Comparison of ENCODE assay signal across 22 cellular contexts in the genomic region with DNA sequence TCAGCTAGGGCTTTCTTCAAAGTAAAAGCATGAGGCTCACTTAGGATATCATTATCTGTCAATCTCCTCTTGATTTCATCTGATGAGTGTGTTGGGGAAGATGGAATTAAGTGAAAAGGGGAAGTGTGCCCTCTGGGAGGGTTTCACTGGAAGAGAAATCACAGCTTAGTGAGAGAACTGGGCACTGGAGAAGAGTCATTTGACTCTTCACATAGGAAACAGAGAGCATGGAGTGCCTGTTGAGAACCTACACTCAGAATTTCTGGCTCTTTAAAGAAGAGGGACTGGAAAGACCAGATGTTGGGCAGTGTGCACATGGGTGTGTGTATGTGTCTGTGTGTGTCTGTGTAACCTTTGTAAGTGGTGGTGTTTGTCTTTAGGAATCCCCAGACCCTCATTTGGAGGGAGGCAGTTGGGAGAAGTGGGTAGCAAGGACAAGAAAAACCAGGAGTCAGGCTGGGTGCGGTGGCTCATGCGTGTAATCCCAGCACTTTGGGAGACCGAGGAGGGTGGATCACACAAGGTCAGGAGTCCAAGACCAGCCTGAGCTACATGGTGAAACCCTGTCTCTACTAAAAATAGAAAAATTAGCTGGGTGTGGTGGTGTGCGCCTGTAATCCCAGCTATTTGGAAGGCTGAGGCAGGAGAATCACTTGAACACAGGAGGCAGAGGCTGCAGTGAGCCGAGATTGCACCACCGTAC. TPM values are rescaled to one million over a fixed set of nuclear protein-coding genes. Genes with fewer than 3 reads are reported as not detected.
DNase-seq lines count a peak whose midpoint lies in the region; ATAC-seq, FAIRE-seq and TF ChIP-seq lines count a peak whose summit lies in the region.
"Had no signal": no experiment of that assay in that cellular context is flagged by ENCODE, and none has a peak within 500 bp of the region (broad histone marks: within the 10 kb centered on the region; RNA-seq: fewer than 3 reads in every experiment).

No MANE protein-coding gene starts in this region.

- no TSS peak for BruUV-seq in GM12878 (replicated peaks; lab: Mats Ljungman, UMichigan)

- H3K9me3 ChIP-seq in A549 (no peaks in the 10 kb centered on the region), GM12878 (replicated peaks; ENCODE audit: control insufficient read depth, insufficient read depth, low read length) (no peaks in the 10 kb centered on the region), osteoblast (ENCODE audit: low read depth, low read length) (no peaks in the 10 kb centered on the region)
- H3K9me3 ChIP-seq: Peyer's patch, sigmoid colon, vagina had no signal

- H3K4me1 ChIP-seq in A549 (peaks cover 6% of the 10 kb centered on the region; the same call in 2 of the 3 replicates), GM12878 (ENCODE audit: control insufficient read depth, insufficient read depth, low read length) (no peaks in the 10 kb centered on the region), osteoblast (ENCODE audit: insufficient read depth, low read length) (no peaks in the 10 kb centered on the region)
- H3K4me1 ChIP-seq: sigmoid colon had no signal

- SMC1A ChIA-PET in GM12878 (lab: Charles Lee; ENCODE audit: uncharacterized antibody, unreplicated experiment), result no interaction called here

- TF ChIP-seq EP300 in A549 (IDR thresholded peaks at IDR 0.05) (no peak), GM12878 (IDR thresholded peaks at IDR 0.05; ENCODE audit: borderline replicate concordance in 1 of 2, control insufficient read depth in 1 of 2, low read depth in 2 of 2, low read length in 2 of 2) (no peak)

- H3K27me3 ChIP-seq in GM12878 (replicated peaks in 1 of 2; ENCODE audit: control insufficient read depth in 2 of 2, insufficient read depth in 2 of 2, low read length in 1 of 2) (peaks cover 0 to 3% of the 10 kb centered on the region in 2 experiments; a peak in 1 of 4 replicates), osteoblast (ENCODE audit: insufficient read depth, low read length) (no peaks in the 10 kb centered on the region)
- H3K27me3 ChIP-seq: Peyer's patch, sigmoid colon, vagina had no signal

- POLR2A ChIA-PET in A549 (lab: Yijun Ruan, JAX) (no interaction called here), GM12878 (lab: Charles Lee) (no interaction called here)

- DNase-seq in A549 (ENCODE audit: low read depth in 1 of 2, low spot score in 1 of 2), result no peak
- no peak for DNase-seq in CD14-positive monocyte (ENCODE audit: low spot score)
- DNase-seq in GM12878 (ENCODE audit: low read depth, low spot score), result no peak
- DNase-seq in nephron progenitor cell, result no peak
- no peak for DNase-seq in osteoblast (ENCODE audit: insufficient read length, low spot score, missing footprints)
- no peak for DNase-seq in activated CD4-positive, CD25-positive, alpha-beta regulatory T cell treated with anti-CD3 and anti-CD28 coated beads, Interleukin-2, amount 50 U/mL, for 72 hours
- DNase-seq: activated naive CD4-positive, alpha-beta T cell treated with anti-CD3 and anti-CD28 coated beads for 36 hours; GDM1; Kasumi-1; NCI-H1417 treated with DMSO at 0.1 percent for 48 hours; NCI-H2171; NCI-H748 treated with DMSO at 0.1 percent for 48 hours; sigmoid colon; stimulated activated CD4-positive, alpha-beta T cell treated with anti-CD3 and anti-CD28 coated beads, Interleukin-1b, Interleukin-23, amount 100 ng/mL, for 48 hours; T-helper 9 cell had no signal

- H3K4me2 ChIP-seq in A549 (0 out of 3 replicates have a peak overlapping the region, but pooled peaks have one; percentile 14), GM12878 (ENCODE audit: control insufficient read depth, insufficient read depth) (no peak overlapping the region), osteoblast (ENCODE audit: insufficient read depth, low read length) (no peak overlapping the region)

- ATAC-seq in A549 (no peak; a peak in 1 of 6 replicates), GM12878 (no peak), GM21825 (IDR thresholded peaks at IDR 0.05; ENCODE audit: unreplicated experiment) (no peak)

- no peak for TF ChIP-seq RAD21 in A549 (conservative IDR thresholded peaks at IDR 0.05 in 1 of 2, IDR thresholded peaks at IDR 0.05 in 1 of 2)
- no peak for TF ChIP-seq RAD21 in GM12878 (IDR thresholded peaks at IDR 0.05; ENCODE audit: insufficient read depth, low read depth, low read length)

- H3K4me1 Mint-ChIP-seq in CD14-positive monocyte (peaks cover 27% of the 10 kb centered on the region), nephron progenitor cell (peaks cover 11% of the 10 kb centered on the region)

- TF ChIP-seq CTCF in A549 (IDR thresholded peaks at IDR 0.05), result no peak
- TF ChIP-seq CTCF in CD14-positive monocyte (IDR thresholded peaks at IDR 0.05), result no peak
- TF ChIP-seq CTCF in GM12878 (IDR thresholded peaks at IDR 0.05 in 2 of 3, conservative IDR thresholded peaks at IDR 0.05 in 1 of 3; ENCODE audit: control insufficient read depth in 2 of 3, extremely low read depth in 1 of 3, insufficient read depth in 1 of 3, low read depth in 3 of 3, low read length in 3 of 3), result no peak
- no peak for TF ChIP-seq CTCF in nephron progenitor cell (IDR thresholded peaks at IDR 0.05)
- no peak for TF ChIP-seq CTCF in osteoblast (IDR thresholded peaks at IDR 0.05; ENCODE audit: extremely low read depth, low read depth, low read length)

- H3K79me2 ChIP-seq in GM12878 (ENCODE audit: control insufficient read depth, insufficient read depth, low read length), result no peaks in the 10 kb centered on the region
- peaks cover 96% of the 10 kb centered on the region for H3K79me2 ChIP-seq in osteoblast (ENCODE audit: insufficient read depth, low read length)

- H2AFZ ChIP-seq in GM12878 (ENCODE audit: control insufficient read depth, low read depth, low read length) (no peak overlapping the region), osteoblast (ENCODE audit: low read length) (no peak overlapping the region)

- RAD21 ChIA-PET in GM12878 (lab: Charles Lee; ENCODE audit: unreplicated experiment), result interaction anchor here (0.8 kb wide), 1 partner anchor 228 kb away, joined by 4 read pairs; no protein-coding TSS in a partner anchor

- TF ChIP-seq POLR2A in A549 (IDR thresholded peaks at IDR 0.05; ENCODE audit: low read length) (no peak), GM12878 (IDR thresholded peaks at IDR 0.05; ENCODE audit: low read depth, low read length) (no peak)

- 74% methylated on average over 6 of the region's 6 CpGs for WGBS in A549 (ENCODE audit: missing lambda C conversion rate)
- 51% methylated on average over 6 of the region's 6 CpGs for WGBS in GM12878 (ENCODE audit: insufficient coverage, insufficient replicate concordance, low lambda C conversion rate, missing lambda C conversion rate)

- peak overlapping the region; percentile 18 to 84 for H3K4me3 Mint-ChIP-seq in CD14-positive monocyte
- H3K4me3 Mint-ChIP-seq in nephron progenitor cell, result no peak overlapping the region
- H3K4me3 Mint-ChIP-seq: activated naive CD4-positive, alpha-beta T cell treated with anti-CD3 and anti-CD28 coated beads for 36 hours had no signal

- H3K4me3 ChIP-seq in A549, result no peak overlapping the region
- no peak overlapping the region for H3K4me3 ChIP-seq in GM12878
- H3K4me3 ChIP-seq in osteoblast (ENCODE audit: insufficient read depth, low read length), result no peak overlapping the region
- H3K4me3 ChIP-seq: Peyer's patch, sigmoid colon, vagina had no signal

- H3K36me3 ChIP-seq in GM12878 (ENCODE audit: control insufficient read depth in 2 of 2, insufficient read depth in 2 of 2, low read length in 1 of 2) (no peaks in the 10 kb centered on the region), osteoblast (ENCODE audit: insufficient read depth, low read length) (no peaks in the 10 kb centered on the region)
- H3K36me3 ChIP-seq: sigmoid colon, vagina had no signal

- intact Hi-C loops in CD14-positive monocyte (cut with micrococcal nuclease), result no loop called here
- intact Hi-C loops in GM12878 (cut with micrococcal nuclease; ENCODE audit: unreplicated experiment), result no loop called here

- H3K27ac Mint-ChIP-seq in CD14-positive monocyte, result peak overlapping the region; percentile 88 to 94 (median 92)
- H3K27ac Mint-ChIP-seq in nephron progenitor cell, result peak overlapping the region; percentile 95
- H3K27ac Mint-ChIP-seq: activated naive CD4-positive, alpha-beta T cell treated with anti-CD3 and anti-CD28 coated beads for 36 hours had no signal

- no peaks in the 10 kb centered on the region for H3K9me3 Mint-ChIP-seq in CD14-positive monocyte
- H3K9me3 Mint-ChIP-seq in nephron progenitor cell, result no peaks in the 10 kb centered on the region
- H3K9me3 Mint-ChIP-seq: activated naive CD4-positive, alpha-beta T cell treated with anti-CD3 and anti-CD28 coated beads for 36 hours had no signal

- H4K20me1 ChIP-seq in GM12878 (ENCODE audit: control insufficient read depth, insufficient read depth) (no peaks in the 10 kb centered on the region), osteoblast (ENCODE audit: insufficient read depth, low read length) (peaks cover 18% of the 10 kb centered on the region)

- in situ Hi-C loops in GM12878 (cut with MboI), result no loop called here

- H3K36me3 Mint-ChIP-seq in CD14-positive monocyte, result peaks cover 18 to 19% of the 10 kb centered on the region in 2 donors
- no peaks in the 10 kb centered on the region for H3K36me3 Mint-ChIP-seq in nephron progenitor cell (ENCODE audit: low read depth)

- H3K27ac ChIP-seq in A549 (no peak overlapping the region), GM12878 (ENCODE audit: control insufficient read depth, insufficient read depth) (no peak overlapping the region), osteoblast (ENCODE audit: low read depth, low read length) (no peak overlapping the region)
- H3K27ac ChIP-seq: sigmoid colon, vagina had no signal

- FAIRE-seq in A549 (lab: Jason Lieb, UNC), result no peak
- FAIRE-seq in GM12878 (lab: Jason Lieb, UNC), result no peak
- FAIRE-seq: endothelial cell of umbilical vein, frontal cortex had no signal

- no peak overlapping the region for H3K9ac ChIP-seq in GM12878 (ENCODE audit: control insufficient read depth, insufficient read depth, low read length)

- H3K27me3 Mint-ChIP-seq in CD14-positive monocyte (ENCODE audit: low read depth in 3 of 3) (no peaks in the 10 kb centered on the region), nephron progenitor cell (ENCODE audit: low read depth, poor library complexity) (no peaks in the 10 kb centered on the region)

- CTCF ChIA-PET in A549 (lab: Yijun Ruan, JAX) (interaction anchor here (1.6 to 1.8 kb wide), 3 partner anchors 11 to 37 kb away, joined by 5 to 6 read pairs (median 5); no protein-coding TSS in a partner anchor), GM12878 (lab: Yijun Ruan, JAX) (no interaction called here)

RNA-seq across cellular contexts. Expression of a gene that starts 10.0 kb away (rescaled TPM):
- polyA plus RNA-seq in A549 (2011; rRNA removed) (13.5 and 15.4 TPM in 2 replicates), A549 (2017; fragmentation: RNase III; extraction: RNeasy Plus Mini Kit Qiagen cat#74134 plus additional on column Dnase treatment) (11.1 to 15.2 TPM (median 11.2 TPM) in 3 replicates), CD14-positive monocyte (10 to 100 TPM; 22.4 to 25.4 TPM), GM12878 (2011; rRNA removed) (2.5 and 3.3 TPM in 2 replicates), GM12878 (2014; fragmentation: Illumina TruSeq; extraction: Trizol) (1.3 and 1.4 TPM in 2 replicates), GM12878 (2014; fragmentation: Nextera tagmentation; extraction: Ambion mirVana) (under 1 TPM; 0.11 to 0.35 TPM), GM12878 (2014; rRNA removed) (0.93 and 1.8 TPM in 2 replicates), GM12878 (2016; fragmentation: Nextera tagmentation; extraction: Ambion mirVana) (under 1 TPM; 0.83 to 0.87 TPM)
- polyA plus RNA-seq in A549 (2012; cell fraction: cytosol; rRNA removed), result 6.9 and 7.2 TPM in 2 replicates
- polyA plus RNA-seq in A549 (2012; cell fraction: nucleus; rRNA removed), result 5.4 and 6.3 TPM in 2 replicates
- 8.3 TPM in 2 replicates for polyA minus RNA-seq in A549 (2011; rRNA and poly(A)+ RNA removed)
- 9.5 and 10.8 TPM in 2 replicates for total RNA-seq in GM12878 (2013; cell fraction: nucleolus; rRNA removed)
- total RNA-seq in GM12878 (2014; rRNA removed) (0.90 and 1.0 TPM in 2 replicates), GM12878 (2014; rRNA removed; fragmentation: Illumina TruSeq; extraction: Trizol) (1.3 and 1.7 TPM in 2 replicates), GM12878 (2021) (0.77 and 1.5 TPM in 2 replicates), osteoblast (51.4 and 53.6 TPM in 2 replicates)
- 0.21 TPM for polyA plus RNA-seq in GM12878 (2011; ENCODE audit: low read depth)
- 1.8 and 1.9 TPM in 2 replicates for polyA plus RNA-seq in GM12878 (2011; cell fraction: cytosol; rRNA removed)
- polyA plus RNA-seq in GM12878 (2011; cell fraction: nucleus; rRNA removed), result 1.8 and 1.9 TPM in 2 replicates
- polyA plus RNA-seq in GM12878 (2012), result 0.58 and 0.73 TPM in 2 replicates
- 1.1 and 1.8 TPM in 2 replicates for polyA minus RNA-seq in GM12878 (2011; rRNA and poly(A)+ RNA removed)
- 1.0 TPM in 1 of 2 replicates, not detected in the other for polyA minus RNA-seq in GM12878 (2011; cell fraction: cytosol; rRNA and poly(A)+ RNA removed)
- polyA minus RNA-seq in GM12878 (2011; cell fraction: nucleus; rRNA and poly(A)+ RNA removed), result 0.85 and 2.1 TPM in 2 replicates

RNA-seq across cellular contexts. Expression of a gene that starts 45.4 kb away (rescaled TPM):
- polyA plus RNA-seq in A549 (2011; rRNA removed), result 62.8 and 77.7 TPM in 2 replicates
- 69.6 and 75.1 TPM in 2 replicates for polyA plus RNA-seq in A549 (2012; cell fraction: cytosol; rRNA removed)
- polyA plus RNA-seq in A549 (2012; cell fraction: nucleus; rRNA removed), result 37.7 and 54.2 TPM in 2 replicates
- polyA plus RNA-seq in A549 (2017; fragmentation: RNase III; extraction: RNeasy Plus Mini Kit Qiagen cat#74134 plus additional on column Dnase treatment), result 54.3 to 59.0 TPM (median 57.3 TPM) in 3 replicates
- 29.6 and 30.8 TPM in 2 replicates for polyA minus RNA-seq in A549 (2011; rRNA and poly(A)+ RNA removed)
- polyA plus RNA-seq in CD14-positive monocyte, result 10 to 100 TPM; 71.9 to 75.0 TPM
- total RNA-seq in GM12878 (2013; cell fraction: nucleolus; rRNA removed), result 29.7 and 32.4 TPM in 2 replicates
- total RNA-seq in GM12878 (2014; rRNA removed), result 111 and 117 TPM in 2 replicates
- 80.9 and 88.9 TPM in 2 replicates for total RNA-seq in GM12878 (2014; rRNA removed; fragmentation: Illumina TruSeq; extraction: Trizol)
- total RNA-seq in GM12878 (2021), result 91.0 and 96.6 TPM in 2 replicates
- polyA plus RNA-seq in GM12878 (2011; ENCODE audit: low read depth), result 57.2 TPM
- 93.3 and 100 TPM in 2 replicates for polyA plus RNA-seq in GM12878 (2011; rRNA removed)
- 101 and 105 TPM in 2 replicates for polyA plus RNA-seq in GM12878 (2011; cell fraction: cytosol; rRNA removed)
- polyA plus RNA-seq in GM12878 (2011; cell fraction: nucleus; rRNA removed), result 57.2 and 64.9 TPM in 2 replicates
- 53.8 and 57.3 TPM in 2 replicates for polyA plus RNA-seq in GM12878 (2012)
- 111 and 115 TPM in 2 replicates for polyA plus RNA-seq in GM12878 (2014; fragmentation: Illumina TruSeq; extraction: Trizol)
- 10 to 100 TPM; 38.2 to 75.0 TPM for polyA plus RNA-seq in GM12878 (2014; fragmentation: Nextera tagmentation; extraction: Ambion mirVana)
- 120 and 125 TPM in 2 replicates for polyA plus RNA-seq in GM12878 (2014; rRNA removed)
- 100 to 1,000 TPM; 167 TPM for polyA plus RNA-seq in GM12878 (2016; fragmentation: Nextera tagmentation; extraction: Ambion mirVana)
- polyA minus RNA-seq in GM12878 (2011; rRNA and poly(A)+ RNA removed), result 35.3 and 41.8 TPM in 2 replicates
- polyA minus RNA-seq in GM12878 (2011; cell fraction: cytosol; rRNA and poly(A)+ RNA removed), result 13.8 and 15.3 TPM in 2 replicates
- 9.9 and 17.3 TPM in 2 replicates for polyA minus RNA-seq in GM12878 (2011; cell fraction: nucleus; rRNA and poly(A)+ RNA removed)
- total RNA-seq in osteoblast, result 31.5 and 32.9 TPM in 2 replicates

RNA-seq across cellular contexts. Expression of a gene that starts 51.6 kb away (rescaled TPM):
- not detected in 2 replicates for polyA plus RNA-seq in A549 (2011; rRNA removed)
- polyA plus RNA-seq in A549 (2012; cell fraction: cytosol; rRNA removed), result not detected in 2 replicates
- not detected in 2 replicates for polyA plus RNA-seq in A549 (2012; cell fraction: nucleus; rRNA removed)
- not detected in 3 replicates for polyA plus RNA-seq in A549 (2017; fragmentation: RNase III; extraction: RNeasy Plus Mini Kit Qiagen cat#74134 plus additional on column Dnase treatment)
- not detected in 2 replicates for polyA minus RNA-seq in A549 (2011; rRNA and poly(A)+ RNA removed)
- not detected for polyA plus RNA-seq in CD14-positive monocyte
- total RNA-seq in GM12878 (2013; cell fraction: nucleolus; rRNA removed), result not detected in 2 replicates
- total RNA-seq in GM12878 (2014; rRNA removed), result not detected in 2 replicates
- not detected in 2 replicates for total RNA-seq in GM12878 (2014; rRNA removed; fragmentation: Illumina TruSeq; extraction: Trizol)
- not detected in 2 replicates for total RNA-seq in GM12878 (2021)
- polyA plus RNA-seq in GM12878 (2011; ENCODE audit: low read depth), result not detected
- polyA plus RNA-seq in GM12878 (2011; rRNA removed), result not detected in 2 replicates
- not detected in 2 replicates for polyA plus RNA-seq in GM12878 (2011; cell fraction: cytosol; rRNA removed)
- not detected in 2 replicates for polyA plus RNA-seq in GM12878 (2011; cell fraction: nucleus; rRNA removed)
- not detected in 2 replicates for polyA plus RNA-seq in GM12878 (2012)
- not detected in 2 replicates for polyA plus RNA-seq in GM12878 (2014; fragmentation: Illumina TruSeq; extraction: Trizol)
- polyA plus RNA-seq in GM12878 (2014; fragmentation: Nextera tagmentation; extraction: Ambion mirVana), result not detected
- not detected in 2 replicates for polyA plus RNA-seq in GM12878 (2014; rRNA removed)
- polyA plus RNA-seq in GM12878 (2016; fragmentation: Nextera tagmentation; extraction: Ambion mirVana), result not detected
- not detected in 2 replicates for polyA minus RNA-seq in GM12878 (2011; rRNA and poly(A)+ RNA removed)
- polyA minus RNA-seq in GM12878 (2011; cell fraction: cytosol; rRNA and poly(A)+ RNA removed), result not detected in 2 replicates
- polyA minus RNA-seq in GM12878 (2011; cell fraction: nucleus; rRNA and poly(A)+ RNA removed), result not detected in 2 replicates
- total RNA-seq in osteoblast, result not detected in 2 replicates
- total RNA-seq: activated naive CD4-positive, alpha-beta T cell treated with anti-CD3 and anti-CD28 coated beads for 36 hours; endothelial cell of umbilical vein; frontal cortex; HT-29; omental fat pad; Peyer's patch; sigmoid colon; vagina had no signal
- polyA plus RNA-seq: endothelial cell of umbilical vein, sigmoid colon had no signal
